10 cellular contexts compared by ENCODE assay signal in genomic region chr7:74092321-74092963, GRCh38. TPM values are rescaled to one million over a fixed set of nuclear protein-coding genes. Genes with fewer than 3 reads are reported as not detected.
DNase-seq lines count a peak whose midpoint lies in the region; ATAC-seq, FAIRE-seq and TF ChIP-seq lines count a peak whose summit lies in the region.
"Had no signal": no experiment of that assay in that cellular context is flagged by ENCODE, and none has a peak within 500 bp of the region (broad histone marks: within the 10 kb centered on the region; RNA-seq: fewer than 3 reads in every experiment).

No MANE protein-coding gene starts in this region.

- TF ChIP-seq CTCF in WTC11 (IDR thresholded peaks at IDR 0.05) (no peak), D721Med (IDR thresholded peaks at IDR 0.05; ENCODE audit: insufficient read depth, missing control alignments) (no peak)

- H3K36me3 ChIP-seq in urinary bladder (ENCODE audit: insufficient read depth): peaks cover 2% of the 10 kb centered on the region

- ATAC-seq in Right ventricle myocardium inferior: peak; percentile 38
- peak; percentile 10 for ATAC-seq in WTC11
- peak; percentile 56 for ATAC-seq in left lobe of liver
- no peak for ATAC-seq in HG02973 (IDR thresholded peaks at IDR 0.05; ENCODE audit: unreplicated experiment)
- ATAC-seq: stimulated activated naive CD8-positive, alpha-beta T cell treated with anti-CD3 and anti-CD28 coated beads, Interleukin-15, Interleukin-2, amounts not matched to agents 100 U/mL and 50 U/mL, for 24 hours had no signal

- POLR2A ChIA-PET in WTC11 (lab: Charles Lee): interaction anchor here (1.0 kb wide), 1 partner anchor 8 kb away, joined by 3 read pairs; the partner anchor contains the start of gene LIMK1

- 0 out of 2 replicates have a peak overlapping the region, but pooled peaks have one; percentile 27 for H3K27ac Mint-ChIP-seq in WTC11

- H3K9me3 Mint-ChIP-seq in WTC11: no peaks in the 10 kb centered on the region

- DNase-seq in Right ventricle myocardium inferior (ENCODE audit: missing footprints) (peak; percentile 71), cardiac septum (ENCODE audit: low spot score) (no peak), WTC11 (ENCODE audit: low spot score) (peak; percentile 34), left lobe of liver (ENCODE audit: low spot score) (no peak), NCI-H226 (no peak), D721Med (ENCODE audit: insufficient read length, low spot score) (no peak)

- no peaks in the 10 kb centered on the region for H3K4me1 ChIP-seq in urinary bladder (ENCODE audit: insufficient read depth)

- H3K27me3 Mint-ChIP-seq in WTC11 (ENCODE audit: low read depth): no peaks in the 10 kb centered on the region

- CTCF ChIA-PET in WTC11 (lab: Charles Lee): no interaction called here

- intact Hi-C loops in Right ventricle myocardium inferior (cut with DNase I) (loop anchor here (5.0 kb wide), 2 partner anchors 55 to 80 kb away; partner anchors contain the start of gene EIF4H), cardiac septum (cut with DNase I) (no loop called here)

- no peak overlapping the region for H3K4me3 Mint-ChIP-seq in WTC11

- peak overlapping the region; percentile 84 for H3K27ac ChIP-seq in urinary bladder (ENCODE audit: low read depth)
- H3K27ac ChIP-seq: C4-2B had no signal

- peaks cover 27% of the 10 kb centered on the region for H3K36me3 Mint-ChIP-seq in WTC11

- no peak overlapping the region for H3K4me3 ChIP-seq in urinary bladder (ENCODE audit: low read depth, low read length)

- WGBS in urinary bladder: 67% methylated on average over 13 of the region's 13 CpGs

- H3K4me1 Mint-ChIP-seq in WTC11: peaks cover 30% of the 10 kb centered on the region

- FAIRE-seq in D721Med (lab: Jason Lieb, UNC): no peak

TF ChIP-seq in WTC11, 78 proteins besides CTCF, POLR2A, EP300 and RAD21:
- TF ChIP-seq RORB (CRISPR knock-in tag; IDR thresholded peaks at IDR 0.05) (no peak), FOXP4 (CRISPR knock-in tag; IDR thresholded peaks at IDR 0.05) (no peak), ELF4 (CRISPR knock-in tag; IDR thresholded peaks at IDR 0.05; ENCODE audit: low read depth) (no peak), MAX (CRISPR knock-in tag; IDR thresholded peaks at IDR 0.05) (no peak), E2F5 (CRISPR knock-in tag; IDR thresholded peaks at IDR 0.05) (no peak), USF1 (CRISPR knock-in tag; IDR thresholded peaks at IDR 0.05) (no peak), ATF2 (CRISPR knock-in tag; IDR thresholded peaks at IDR 0.05; ENCODE audit: borderline replicate concordance, low read depth) (no peak), IRF1 (CRISPR knock-in tag; IDR thresholded peaks at IDR 0.05) (no peak), MXD4 (CRISPR knock-in tag; IDR thresholded peaks at IDR 0.05; ENCODE audit: borderline replicate concordance) (no peak), ZNF512 (CRISPR knock-in tag; IDR thresholded peaks at IDR 0.05; ENCODE audit: borderline replicate concordance) (no peak), NR3C1 (CRISPR knock-in tag; conservative IDR thresholded peaks at IDR 0.05; ENCODE audit: low read depth) (no peak), ZSCAN18 (CRISPR knock-in tag; IDR thresholded peaks at IDR 0.05) (no peak), ZMAT4 (CRISPR knock-in tag; IDR thresholded peaks at IDR 0.05) (no peak), TCF7 (CRISPR knock-in tag; IDR thresholded peaks at IDR 0.05; ENCODE audit: low read depth) (no peak), CREB1 (CRISPR knock-in tag; IDR thresholded peaks at IDR 0.05) (no peak), NFE2L1 (CRISPR knock-in tag; IDR thresholded peaks at IDR 0.05) (no peak)

RNA-seq across cellular contexts. Expression of gene LIMK1, which starts 8.8 kb away (rescaled TPM):
- 8.7 TPM for total RNA-seq in Right ventricle myocardium inferior
- 13.6 TPM for total RNA-seq in cardiac septum
- total RNA-seq in WTC11 (2021): 85.4 to 92.1 TPM (median 90.6 TPM) in 3 replicates
- total RNA-seq in left lobe of liver: 3.7 TPM
- 11.2 TPM for total RNA-seq in urinary bladder
- polyA plus RNA-seq in urinary bladder: 14.7 TPM

Comparison
In these comparisons a context has a peak if more than half of its experiments do, and no peak if none do; other contexts are left out.
1. DNase-seq: peak in Right ventricle myocardium inferior (single experiment) and WTC11 (single experiment); none in cardiac septum (single experiment), left lobe of liver (single experiment), NCI-H226 (single experiment) and D721Med (single experiment).